ENCODE assay signal across 1 cellular context in genomic region chr14:50116221-50116956, GRCh38.
TF ChIP-seq lines count a peak whose summit lies in the region.

VCPKMT (minus strand) TSS chr14:50116572; CDS start chr14:50116552, 20 bp downstream.

TF ChIP-seq in HepG2, 621 proteins besides CTCF, POLR2A, EP300 and RAD21 (continued from another document and continues in another):
- TF ChIP-seq ZBTB40 (IDR thresholded peaks at IDR 0.05): no peak
- peak; percentile 70 for TF ChIP-seq ZBTB40 (CRISPR knock-in tag; IDR thresholded peaks at IDR 0.05)
- TF ChIP-seq ETS1 (CRISPR knock-in tag; IDR thresholded peaks at IDR 0.05): 0 out of 2 replicates have a peak, but pooled peaks have one; percentile 32
- TF ChIP-seq MBD4 (IDR thresholded peaks at IDR 0.05; ENCODE audit: borderline replicate concordance, low read length): no peak
- TF ChIP-seq MTA1 (CRISPR knock-in tag; IDR thresholded peaks at IDR 0.05; ENCODE audit: borderline replicate concordance): no peak
- TF ChIP-seq FOXA1 (IDR thresholded peaks at IDR 0.05): no peak
- TF ChIP-seq FOXA1 (CRISPR knock-in tag; IDR thresholded peaks at IDR 0.05): peak; percentile 60; the same call in 1 of the 2 replicates
- TF ChIP-seq CREBL2 (CRISPR knock-in tag; IDR thresholded peaks at IDR 0.05; ENCODE audit: borderline replicate concordance): no peak
- no peak for TF ChIP-seq ZNF672 (CRISPR knock-in tag; IDR thresholded peaks at IDR 0.05)
- no peak for TF ChIP-seq ZNF101 (CRISPR knock-in tag; IDR thresholded peaks at IDR 0.05; ENCODE audit: borderline replicate concordance, low read depth)
- TF ChIP-seq ZFAT (CRISPR knock-in tag; conservative IDR thresholded peaks at IDR 0.05): no peak
- no peak for TF ChIP-seq RAD51 (IDR thresholded peaks at IDR 0.05; ENCODE audit: borderline replicate concordance)
- TF ChIP-seq ZNF639 (CRISPR knock-in tag; conservative IDR thresholded peaks at IDR 0.05): no peak
- no peak for TF ChIP-seq ZNF703 (CRISPR knock-in tag; IDR thresholded peaks at IDR 0.05; ENCODE audit: borderline replicate concordance)
- TF ChIP-seq ARNT (IDR thresholded peaks at IDR 0.05): no peak
- TF ChIP-seq ZNF205 (CRISPR knock-in tag; IDR thresholded peaks at IDR 0.05): no peak
- no peak for TF ChIP-seq TMF1 (CRISPR knock-in tag; IDR thresholded peaks at IDR 0.05; ENCODE audit: low read depth)
- no peak for TF ChIP-seq SP1 (IDR thresholded peaks at IDR 0.05)
- peak; percentile 99 for TF ChIP-seq SP1 (CRISPR knock-in tag; IDR thresholded peaks at IDR 0.05)
- no peak for TF ChIP-seq ATAD3A (CRISPR knock-in tag; IDR thresholded peaks at IDR 0.05)
- TF ChIP-seq PAF1 (CRISPR knock-in tag; IDR thresholded peaks at IDR 0.05): no peak
- TF ChIP-seq POGK (CRISPR knock-in tag; conservative IDR thresholded peaks at IDR 0.05): peak; percentile 86
- peak; percentile 97 for TF ChIP-seq RBFOX2 (IDR thresholded peaks at IDR 0.05; ENCODE audit: low read depth, low read length)
- 0 out of 2 replicates have a peak, but pooled peaks have one; percentile 44 for TF ChIP-seq ZFP41 (CRISPR knock-in tag; IDR thresholded peaks at IDR 0.05; ENCODE audit: borderline replicate concordance)
- peak; percentile 84 for TF ChIP-seq ZNF574 (CRISPR knock-in tag; IDR thresholded peaks at IDR 0.05)
- no peak for TF ChIP-seq IKZF4 (CRISPR knock-in tag; IDR thresholded peaks at IDR 0.05; ENCODE audit: borderline replicate concordance, low read depth, not compliant biosample characterization)
- no peak for TF ChIP-seq MZF1 (CRISPR knock-in tag; IDR thresholded peaks at IDR 0.05; ENCODE audit: borderline replicate concordance)
- TF ChIP-seq ZBTB7B (CRISPR knock-in tag; IDR thresholded peaks at IDR 0.05): no peak
- no peak for TF ChIP-seq CSRNP2 (CRISPR knock-in tag; conservative IDR thresholded peaks at IDR 0.05; ENCODE audit: low read depth)
- TF ChIP-seq TEAD2 (CRISPR knock-in tag; IDR thresholded peaks at IDR 0.05): no peak
- TF ChIP-seq BCL6 (CRISPR knock-in tag; IDR thresholded peaks at IDR 0.05): peak; percentile 58; the same call in 1 of the 2 replicates
- TF ChIP-seq ZNF17 (CRISPR knock-in tag; IDR thresholded peaks at IDR 0.05): no peak
- TF ChIP-seq TCF7L2 (IDR thresholded peaks at IDR 0.05; ENCODE audit: low read depth, low read length): no peak
- TF ChIP-seq ZSCAN21 (CRISPR knock-in tag; IDR thresholded peaks at IDR 0.05; ENCODE audit: borderline replicate concordance): peak; percentile 73; the same call in 1 of the 2 replicates
- TF ChIP-seq ZNF292 (CRISPR knock-in tag; IDR thresholded peaks at IDR 0.05; ENCODE audit: borderline replicate concordance, low read depth): no peak
- TF ChIP-seq ZNF530 (CRISPR knock-in tag; IDR thresholded peaks at IDR 0.05; ENCODE audit: low read depth): no peak
- no peak for TF ChIP-seq NBN (conservative IDR thresholded peaks at IDR 0.05)
- TF ChIP-seq ZNF776 (CRISPR knock-in tag; IDR thresholded peaks at IDR 0.05): no peak
- peak; percentile 69 for TF ChIP-seq FOXO1 (CRISPR knock-in tag; IDR thresholded peaks at IDR 0.05)
- no peak for TF ChIP-seq NONO (IDR thresholded peaks at IDR 0.05)
- peak; percentile 87 for TF ChIP-seq NONO (CRISPR knock-in tag; conservative IDR thresholded peaks at IDR 0.05)
- peak; percentile 83 for TF ChIP-seq UBTF (CRISPR knock-in tag; IDR thresholded peaks at IDR 0.05)
- no peak for TF ChIP-seq HMG20B (CRISPR knock-in tag; conservative IDR thresholded peaks at IDR 0.05)
- peak; percentile 89 for TF ChIP-seq KDM5A (IDR thresholded peaks at IDR 0.05; ENCODE audit: borderline replicate concordance, low read length)
- TF ChIP-seq ZNF382 (CRISPR knock-in tag; IDR thresholded peaks at IDR 0.05; ENCODE audit: borderline replicate concordance): no peak
- 0 out of 2 replicates have a peak, but pooled peaks have one; percentile 31 for TF ChIP-seq ZNF451 (CRISPR knock-in tag; IDR thresholded peaks at IDR 0.05)
- peak; percentile 93 for TF ChIP-seq HNRNPLL (IDR thresholded peaks at IDR 0.05; ENCODE audit: low read depth, low read length, poor library complexity, severe bottlenecking)
